ENCODE assay signal across 1 cellular context in genomic region chr1:42926235-42926869, GRCh38.
TF ChIP-seq lines count a peak whose summit lies in the region.

No MANE protein-coding gene starts in this region.

TF ChIP-seq in GM23338, 12 proteins besides CTCF, POLR2A, EP300 and RAD21 (continued from another document):
- TF ChIP-seq ZNF462 (CRISPR knock-in tag; IDR thresholded peaks at IDR 0.05) (no peak), EZH2 (IDR thresholded peaks at IDR 0.05; ENCODE audit: low read depth, unreplicated experiment) (no peak), ZNF331 (CRISPR knock-in tag; IDR thresholded peaks at IDR 0.05; ENCODE audit: low read depth) (no peak), CREB1 (CRISPR knock-in tag; IDR thresholded peaks at IDR 0.05; ENCODE audit: low read depth) (no peak), REST (IDR thresholded peaks at IDR 0.05; ENCODE audit: unreplicated experiment) (no peak), EZH2phosphoT487 (IDR thresholded peaks at IDR 0.05; ENCODE audit: unreplicated experiment) (no peak), STAT1 (IDR thresholded peaks at IDR 0.05; ENCODE audit: unreplicated experiment) (no peak)
